ENCODE assay signal across 32 cellular contexts in genomic region chr12:106886921-106887320, GRCh38.
DNase-seq lines count a peak whose midpoint lies in the region; ATAC-seq, FAIRE-seq and TF ChIP-seq lines count a peak whose summit lies in the region.
"Had no signal": no experiment of that assay in that cellular context is flagged by ENCODE, and none has a peak within 500 bp of the region (broad histone marks: within the 10 kb centered on the region; RNA-seq: fewer than 3 reads in every experiment).

No MANE protein-coding gene starts in this region.

- peaks cover 76 to 86% (median 82%) of the 10 kb centered on the region in 3 donors for H3K27me3 Mint-ChIP-seq in CD14-positive monocyte (ENCODE audit: low read depth in 3 of 3)
- H3K27me3 Mint-ChIP-seq: CD4-positive, alpha-beta memory T cell; CD4-positive, alpha-beta T cell; CD4-positive, CD25-positive, alpha-beta regulatory T cell; CD8-positive, alpha-beta memory T cell had no signal

- no peaks in the 10 kb centered on the region for H3K9me3 ChIP-seq in IMR-90 (ENCODE audit: control insufficient read depth, insufficient read depth, low read length)
- H3K9me3 ChIP-seq: A549; BE2C; BLaER1; BLaER1 treated with 17β-estradiol and CSF1 and Interleukin-3, amounts not matched to agents 10 nM and 100 nM; Caco-2 had no signal

- H4K5ac ChIP-seq in IMR-90 (ENCODE audit: low read depth, low read length) = no peak overlapping the region

- H3K18ac ChIP-seq in IMR-90 (ENCODE audit: low read depth, low read length) = no peak overlapping the region

- H2AK5ac ChIP-seq in IMR-90 (ENCODE audit: low read depth, low read length) = no peak overlapping the region

- no peaks in the 10 kb centered on the region for H3K4me1 Mint-ChIP-seq in stimulated activated effector memory CD8-positive, alpha-beta T cell treated with anti-CD3 and anti-CD28 coated beads, Interleukin-12 subunit alpha, Interleukin-12 subunit beta, amount 100 ng/mL, for 72 hours
- H3K4me1 Mint-ChIP-seq in CD14-positive monocyte = no peaks in the 10 kb centered on the region
- H3K4me1 Mint-ChIP-seq: B cell; CD4-positive, alpha-beta memory T cell; CD8-positive, alpha-beta memory T cell had no signal

- no peak overlapping the region for H2BK5ac ChIP-seq in IMR-90 (ENCODE audit: low read depth, low read length, poor library complexity, severe bottlenecking)

- no peak overlapping the region for H3K56ac ChIP-seq in IMR-90 (ENCODE audit: extremely low read depth, insufficient read depth, low read length)

- H2BK120ac ChIP-seq in IMR-90 (ENCODE audit: low read depth, low read length) = no peak overlapping the region

- no peak overlapping the region for H3K4me3 Mint-ChIP-seq in stimulated activated effector memory CD8-positive, alpha-beta T cell treated with anti-CD3 and anti-CD28 coated beads, Interleukin-12 subunit alpha, Interleukin-12 subunit beta, amount 100 ng/mL, for 72 hours
- H3K4me3 Mint-ChIP-seq in CD14-positive monocyte = peak overlapping the region in 1 of 2 donors; percentile 77
- H3K4me3 Mint-ChIP-seq: B cell; CD4-positive, alpha-beta memory T cell; CD4-positive, alpha-beta T cell; CD4-positive, CD25-positive, alpha-beta regulatory T cell; CD8-positive, alpha-beta memory T cell; CD8-positive, alpha-beta T cell had no signal

- H3K4me2 ChIP-seq in IMR-90 (ENCODE audit: low read depth, low read length) = peak overlapping the region; percentile 5; the same call in 1 of the 2 replicates
- H3K4me2 ChIP-seq: A549; BLaER1; BLaER1 treated with 17β-estradiol and CSF1 and Interleukin-3, amounts not matched to agents 10 nM and 100 nM had no signal

- TF ChIP-seq CTCF in IMR-90 (conservative IDR thresholded peaks at IDR 0.05; ENCODE audit: low read depth, low read length) (no peak), CD14-positive monocyte (IDR thresholded peaks at IDR 0.05) (no peak)

- no peak overlapping the region for H2BK20ac ChIP-seq in IMR-90 (ENCODE audit: low read depth, low read length)

- H2AFZ ChIP-seq in IMR-90 (replicated peaks; ENCODE audit: low read length, poor library complexity) = no peak overlapping the region

- POLR2A ChIA-PET in IMR-90 (lab: Charles Lee; ENCODE audit: unreplicated experiment) = no interaction called here

- no peaks in the 10 kb centered on the region for H3K79me1 ChIP-seq in IMR-90 (ENCODE audit: low read depth in 1 of 2, low read length in 2 of 2)

- no peak overlapping the region for H4K8ac ChIP-seq in IMR-90 (ENCODE audit: low read depth in 2 of 2, low read length in 2 of 2)

- peaks cover 13% of the 10 kb centered on the region for H3K36me3 ChIP-seq in IMR-90 (ENCODE audit: control insufficient read depth, insufficient read depth, low read length)
- H3K36me3 ChIP-seq: BE2C had no signal

- no peaks in the 10 kb centered on the region for H4K20me1 ChIP-seq in IMR-90 (ENCODE audit: insufficient read depth, low read length)
- H4K20me1 ChIP-seq: BLaER1 had no signal

- FAIRE-seq in GM12892 (lab: Jason Lieb, UNC) = no peak
- FAIRE-seq: A204.1, A549, D721Med had no signal

- TF ChIP-seq RAD21 in IMR-90 (IDR thresholded peaks at IDR 0.05; ENCODE audit: low read length) = no peak

- no TSS peak for BruUV-seq in IMR-90 (replicated peaks; lab: Mats Ljungman, UMichigan)

- no peak overlapping the region for H3K23ac ChIP-seq in IMR-90 (ENCODE audit: low read depth, low read length)

- no peak overlapping the region for H3K9ac ChIP-seq in IMR-90 (ENCODE audit: low read depth, low read length)
- H3K9ac ChIP-seq: BLaER1; BLaER1 treated with 17β-estradiol and CSF1 and Interleukin-3, amounts not matched to agents 10 nM and 100 nM had no signal

- H3K4me3 ChIP-seq in IMR-90 (ENCODE audit: insufficient read depth, low read depth, low read length) = no peak overlapping the region
- H3K4me3 ChIP-seq: A549; BLaER1; BLaER1 treated with 17β-estradiol and CSF1 and Interleukin-3, amounts not matched to agents 10 nM and 100 nM had no signal

- peaks cover 6% of the 10 kb centered on the region for H3K4me1 ChIP-seq in IMR-90 (ENCODE audit: control insufficient read depth, insufficient read depth, low read length)
- H3K4me1 ChIP-seq: BE2C; BLaER1; BLaER1 treated with 17β-estradiol and CSF1 and Interleukin-3, amounts not matched to agents 10 nM and 100 nM had no signal

- H3K36me3 Mint-ChIP-seq in stimulated activated effector memory CD8-positive, alpha-beta T cell treated with anti-CD3 and anti-CD28 coated beads, Interleukin-12 subunit alpha, Interleukin-12 subunit beta, amount 100 ng/mL, for 72 hours = peaks cover 31% of the 10 kb centered on the region
- H3K36me3 Mint-ChIP-seq in CD14-positive monocyte = peaks cover 63 to 73% of the 10 kb centered on the region in 2 donors

- peak; percentile 80 for ATAC-seq in IMR-90 (ENCODE audit: low read depth)
- peak; percentile 60 for ATAC-seq in stimulated activated effector memory CD8-positive, alpha-beta T cell treated with anti-CD3 and anti-CD28 coated beads, Interleukin-12 subunit alpha, Interleukin-12 subunit beta, amount 100 ng/mL, for 72 hours
- ATAC-seq: A549; CD8-positive, alpha-beta T cell had no signal

- no peaks in the 10 kb centered on the region for H3K9me3 Mint-ChIP-seq in stimulated activated effector memory CD8-positive, alpha-beta T cell treated with anti-CD3 and anti-CD28 coated beads, Interleukin-12 subunit alpha, Interleukin-12 subunit beta, amount 100 ng/mL, for 72 hours
- peaks cover 0 to 6% (median 0%) of the 10 kb centered on the region in 7 donors for H3K9me3 Mint-ChIP-seq in CD14-positive monocyte
- H3K9me3 Mint-ChIP-seq: CD4-positive, alpha-beta memory T cell; CD4-positive, alpha-beta T cell; CD4-positive, CD25-positive, alpha-beta regulatory T cell; CD8-positive, alpha-beta memory T cell; CD8-positive, alpha-beta T cell had no signal

- in situ Hi-C loops in IMR-90 (cut with MboI; ENCODE audit: low sequenced_read_pairs) = no loop called here

- H2AK9ac ChIP-seq in IMR-90 (replicated peaks; ENCODE audit: low read depth, low read length, poor library complexity) = no peak overlapping the region

- dilution Hi-C loops in IMR-90 (cut with HindIII; ENCODE audit: low sequenced_read_pairs, unreplicated experiment) = no loop called here

- DNase-seq in IMR-90 (peak; percentile 62), GM12892 (ENCODE audit: insufficient read length) (no peak), CD14-positive monocyte (ENCODE audit: low spot score) (no peak)
- DNase-seq in stimulated activated effector memory CD8-positive, alpha-beta T cell treated with anti-CD3 and anti-CD28 coated beads, Interleukin-12 subunit alpha, Interleukin-12 subunit beta, amount 100 ng/mL, for 72 hours (ENCODE audit: low spot score in 2 of 2) = no peak
- DNase-seq: 8988T; ACHN; AML-193; BE2C; C1 segment of cervical spinal cord; Caco-2; Calu3; CD4-positive, alpha-beta memory T cell; CD4-positive, alpha-beta T cell; CD4-positive, CD25-positive, alpha-beta regulatory T cell; CD8-positive, alpha-beta memory T cell; CD8-positive, alpha-beta T cell; COR-L47; DMS 273 treated with DMSO at 0.1 percent for 48 hours; DMS153; DMS53; DMS79; DMS79 treated with DMSO at 0.1 percent for 48 hours; DND-41; EL had no signal

- CTCF ChIA-PET in IMR-90 (lab: Yijun Ruan, JAX) = no interaction called here

- H3K14ac ChIP-seq in IMR-90 (replicated peaks; ENCODE audit: low read depth, low read length) = no peak overlapping the region

- TF ChIP-seq POLR2A in IMR-90 (IDR thresholded peaks at IDR 0.05; ENCODE audit: low read depth, low read length) (no peak), GM12892 (IDR thresholded peaks at IDR 0.05; ENCODE audit: low read depth, low read length) (no peak)

- H2BK15ac ChIP-seq in IMR-90 (ENCODE audit: low read depth, low read length) = no peak overlapping the region

- WGBS in IMR-90 (ENCODE audit: extremely low coverage in 2 of 2, insufficient read length in 1 of 2), 2 experiments = no CpG with 5 or more reads among the region's 2 CpGs

- H3K4ac ChIP-seq in IMR-90 (ENCODE audit: low read depth, low read length) = no peak overlapping the region

- no peak overlapping the region for H3K27ac Mint-ChIP-seq in stimulated activated effector memory CD8-positive, alpha-beta T cell treated with anti-CD3 and anti-CD28 coated beads, Interleukin-12 subunit alpha, Interleukin-12 subunit beta, amount 100 ng/mL, for 72 hours
- H3K27ac Mint-ChIP-seq in CD14-positive monocyte = no peak overlapping the region
- H3K27ac Mint-ChIP-seq: B cell; CD4-positive, alpha-beta T cell; CD4-positive, CD25-positive, alpha-beta regulatory T cell; CD8-positive, alpha-beta T cell had no signal

- no peak overlapping the region for H4K91ac ChIP-seq in IMR-90 (ENCODE audit: insufficient read depth, low read depth, low read length)

- no peaks in the 10 kb centered on the region for H3K27me3 ChIP-seq in IMR-90 (ENCODE audit: control insufficient read depth, insufficient read depth, low read length)
- H3K27me3 ChIP-seq: BE2C, BLaER1 had no signal

- intact Hi-C loops in IMR-90 (cut with micrococcal nuclease) (no loop called here), CD14-positive monocyte (cut with micrococcal nuclease) (no loop called here)

- H3K27ac ChIP-seq in IMR-90 (ENCODE audit: insufficient read depth, low read length) = peak overlapping the region; percentile 10; the same call in 1 of the 2 replicates
- H3K27ac ChIP-seq: 22Rv1; A549; BLaER1; BLaER1 treated with 17β-estradiol and CSF1 and Interleukin-3, amounts not matched to agents 10 nM and 100 nM; C4-2B had no signal

- peaks cover 3% of the 10 kb centered on the region; the same call in 1 of the 2 replicates for H3K9me1 ChIP-seq in IMR-90 (ENCODE audit: insufficient read depth, low read length)

TF ChIP-seq in IMR-90, 13 proteins besides CTCF, POLR2A, EP300 and RAD21 (continues in another document):
- TF ChIP-seq MAFK (IDR thresholded peaks at IDR 0.05; ENCODE audit: low read depth, low read length) (no peak), MAZ (IDR thresholded peaks at IDR 0.05; ENCODE audit: borderline replicate concordance, low read depth, low read length) (no peak), CEBPB (IDR thresholded peaks at IDR 0.05; ENCODE audit: low read depth, low read length) (no peak), NFE2L2 (IDR thresholded peaks at IDR 0.05; ENCODE audit: low read depth, low read length) (no peak), RFX5 (IDR thresholded peaks at IDR 0.05; ENCODE audit: low read depth, low read length) (no peak), FOS (IDR thresholded peaks at IDR 0.05; ENCODE audit: low read depth, low read length) (no peak), BHLHE40 (IDR thresholded peaks at IDR 0.05; ENCODE audit: low read depth, low read length) (no peak)
- TF ChIP-seq, protein P1, sequence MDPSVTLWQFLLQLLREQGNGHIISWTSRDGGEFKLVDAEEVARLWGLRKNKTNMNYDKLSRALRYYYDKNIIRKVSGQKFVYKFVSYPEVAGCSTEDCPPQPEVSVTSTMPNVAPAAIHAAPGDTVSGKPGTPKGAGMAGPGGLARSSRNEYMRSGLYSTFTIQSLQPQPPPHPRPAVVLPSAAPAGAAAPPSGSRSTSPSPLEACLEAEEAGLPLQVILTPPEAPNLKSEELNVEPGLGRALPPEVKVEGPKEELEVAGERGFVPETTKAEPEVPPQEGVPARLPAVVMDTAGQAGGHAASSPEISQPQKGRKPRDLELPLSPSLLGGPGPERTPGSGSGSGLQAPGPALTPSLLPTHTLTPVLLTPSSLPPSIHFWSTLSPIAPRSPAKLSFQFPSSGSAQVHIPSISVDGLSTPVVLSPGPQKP (IDR thresholded peaks at IDR 0.05; ENCODE audit: borderline replicate concordance, low read depth, low read length) = no peak
